ENCODE assay signal across 8 cellular contexts in genomic region chr6:20291764-20292227, GRCh38.
DNase-seq lines count a peak whose midpoint lies in the region; ATAC-seq lines count a peak whose summit lies in the region.

No MANE protein-coding gene starts in this region.

- H3K9me3 Mint-ChIP-seq in central memory CD8-positive, alpha-beta T cell = no peaks in the 10 kb centered on the region

- DNase-seq in AML-193 (lab: John Stamatoyannopoulos, UW) = peak; percentile 82 to 85
- DNase-seq in NCI-H345 (lab: John Stamatoyannopoulos, UW) = peak; percentile 84
- DNase-seq in activated CD4-positive, CD25-positive, alpha-beta regulatory T cell treated with anti-CD3 and anti-CD28 coated beads, Interleukin-2, amount 50 U/mL, for 16 hours (ENCODE audit: low read depth, low spot score) = peak; percentile 61
- DNase-seq in central memory CD8-positive, alpha-beta T cell (ENCODE audit: low spot score in 2 of 2) = peak; percentile 57 to 63
- peak; percentile 79 for DNase-seq in kidney tubule cell (ENCODE audit: low spot score)
- DNase-seq in stimulated activated CD4-positive, alpha-beta T cell treated with anti-CD3 and anti-CD28 coated beads, Interleukin-4, amount 100 ng/mL, for 1 hour = peak; percentile 71

- H3K4me1 Mint-ChIP-seq in central memory CD8-positive, alpha-beta T cell = peaks cover 33% of the 10 kb centered on the region

- H3K36me3 Mint-ChIP-seq in central memory CD8-positive, alpha-beta T cell (ENCODE audit: insufficient read depth) = no peaks in the 10 kb centered on the region

- no peak overlapping the region for H3K4me3 Mint-ChIP-seq in central memory CD8-positive, alpha-beta T cell

- ATAC-seq in GM19025 (IDR thresholded peaks at IDR 0.05; ENCODE audit: low read depth, unreplicated experiment) (peak; percentile 76), HG03196 (IDR thresholded peaks at IDR 0.05; ENCODE audit: unreplicated experiment) (peak; percentile 83)
- peak; percentile 76 for ATAC-seq in central memory CD8-positive, alpha-beta T cell (replicated peaks; ENCODE audit: extremely low read depth, poor library complexity, severe bottlenecking)

- no peaks in the 10 kb centered on the region for H3K27me3 Mint-ChIP-seq in central memory CD8-positive, alpha-beta T cell

- no peak overlapping the region for H3K27ac Mint-ChIP-seq in central memory CD8-positive, alpha-beta T cell (ENCODE audit: low read depth)

Comparison
In these comparisons a context has a peak if more than half of its experiments do, and no peak if none do; other contexts are left out.
1. Peak in every context shown above with its lines: DNase-seq and ATAC-seq.